1 cellular context compared by ENCODE assay signal in genomic region chr1:35769188-35769758, GRCh38.
TF ChIP-seq lines count a peak whose summit lies in the region.

No MANE protein-coding gene starts in this region.

TF ChIP-seq in HepG2, 621 proteins besides CTCF, POLR2A, EP300 and RAD21 (continued from another document):
- TF ChIP-seq HIC2 (CRISPR knock-in tag; IDR thresholded peaks at IDR 0.05; ENCODE audit: low read depth), result no peak
- no peak for TF ChIP-seq SKI (IDR thresholded peaks at IDR 0.05; ENCODE audit: partially characterized antibody)
- TF ChIP-seq JDP2 (CRISPR knock-in tag; IDR thresholded peaks at IDR 0.05; ENCODE audit: borderline replicate concordance), result no peak
- no peak for TF ChIP-seq SP1 (IDR thresholded peaks at IDR 0.05)
- TF ChIP-seq SP1 (CRISPR knock-in tag; IDR thresholded peaks at IDR 0.05), result peak; percentile 38; the same call in 1 of the 2 replicates
- TF ChIP-seq IRF9 (CRISPR knock-in tag; IDR thresholded peaks at IDR 0.05; ENCODE audit: borderline replicate concordance), result no peak
- no peak for TF ChIP-seq WIZ (CRISPR knock-in tag; IDR thresholded peaks at IDR 0.05)
- 0 out of 2 replicates have a peak, but pooled peaks have one; percentile 6 for TF ChIP-seq AHR (CRISPR knock-in tag; IDR thresholded peaks at IDR 0.05)
- TF ChIP-seq PAXIP1 (CRISPR knock-in tag; conservative IDR thresholded peaks at IDR 0.05), result no peak
- TF ChIP-seq ZNF235 (CRISPR knock-in tag; IDR thresholded peaks at IDR 0.05; ENCODE audit: borderline replicate concordance), result 0 out of 2 replicates have a peak, but pooled peaks have one; percentile 45
- peak; percentile 81 for TF ChIP-seq HNRNPLL (IDR thresholded peaks at IDR 0.05; ENCODE audit: low read depth, low read length, poor library complexity, severe bottlenecking)
- peak; percentile 61 for TF ChIP-seq GATAD2A (CRISPR knock-in tag; IDR thresholded peaks at IDR 0.05)
- TF ChIP-seq HNRNPL (IDR thresholded peaks at IDR 0.05; ENCODE audit: low read depth, low read length), result peak; percentile 55; the same call in 1 of the 2 replicates
- peak; percentile 31; the same call in 1 of the 2 replicates for TF ChIP-seq FOXA3 (CRISPR knock-in tag; IDR thresholded peaks at IDR 0.05)
- peak; percentile 67 for TF ChIP-seq ZNF574 (CRISPR knock-in tag; IDR thresholded peaks at IDR 0.05)
- peak; percentile 18; the same call in 1 of the 2 replicates for TF ChIP-seq MYPOP (CRISPR knock-in tag; IDR thresholded peaks at IDR 0.05)
- TF ChIP-seq ZBTB34 (CRISPR knock-in tag; IDR thresholded peaks at IDR 0.05), result no peak; the same call in 1 of the 2 replicates
- no peak for TF ChIP-seq ZFP36L2 (CRISPR knock-in tag; IDR thresholded peaks at IDR 0.05)
- TF ChIP-seq ZNF318 (CRISPR knock-in tag; IDR thresholded peaks at IDR 0.05), result no peak; the same call in 1 of the 2 replicates
TF ChIP-seq in HepG2: peak in this region for 164.
